Comparison of ENCODE assay signal across 29 cellular contexts in the genomic region with DNA sequence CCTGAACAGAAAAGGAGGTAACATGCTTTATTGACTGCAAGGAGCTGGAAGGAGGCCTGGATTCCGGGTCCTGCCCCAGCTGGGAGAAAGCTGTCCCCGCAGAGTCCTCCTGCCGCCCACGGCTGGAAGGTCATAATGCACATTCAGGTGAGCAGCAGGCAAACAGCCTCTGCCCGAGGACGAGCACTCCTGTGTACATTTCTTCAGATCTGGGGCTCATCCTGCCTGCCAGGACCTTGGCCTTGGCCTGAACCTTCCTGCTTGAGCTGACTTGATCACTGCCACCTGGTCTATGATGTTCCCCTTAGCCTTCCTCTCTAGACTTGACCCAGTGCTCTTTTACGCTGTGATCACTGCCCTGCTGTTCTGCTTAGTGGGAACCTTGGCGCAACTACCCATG. TPM values are rescaled to one million over a fixed set of nuclear protein-coding genes. Genes with fewer than 3 reads are reported as not detected.
"Had no signal": no experiment of that assay in that cellular context is flagged by ENCODE, and none has a peak within 500 bp of the region (broad histone marks: within the 10 kb centered on the region; RNA-seq: fewer than 3 reads in every experiment).

No MANE protein-coding gene starts in this region.

- DNase-seq: heart left ventricle; hypothalamus; immature natural killer cell; kidney; left colon; left lung; lower lobe of right lung; midbrain; mucosa of descending colon; naive thymus-derived CD4-positive, alpha-beta T cell; occipital lobe; stimulated activated CD4-positive, alpha-beta T cell treated with anti-CD3 and anti-CD28 coated beads, Interleukin-12 subunit alpha, Interleukin-12 subunit beta, amount 100 ng/mL, for 4 hours; stimulated activated CD4-positive, alpha-beta T cell treated with anti-CD3 and anti-CD28 coated beads, Interleukin-15, amount 100 ng/mL, for 24 hours; stimulated activated CD4-positive, alpha-beta T cell treated with anti-CD3 and anti-CD28 coated beads, Interleukin-2, amount 100 ng/mL, for 24 hours; stimulated activated CD4-positive, alpha-beta T cell treated with anti-CD3 and anti-CD28 coated beads, Interleukin-4, amount 100 ng/mL, for 1 hour; stimulated activated naive B cell treated with anti-CD40 and anti-IgM and Interleukin-4, amounts not matched to agents 10 μg/mL and 1 μg/mL and 100 μg/mL, for 72 hours; stimulated activated naive CD8-positive, alpha-beta T cell treated with anti-CD3 and anti-CD28 coated beads, Interleukin-15, Interleukin-2, amounts not matched to agents 100 U/mL and 50 U/mL, for 24 hours; stomach; testis; thyroid gland; trophoblast cell; upper lobe of right lung had no signal

- H3K9me3 ChIP-seq: heart left ventricle, left lung, lower lobe of right lung, mucosa of descending colon, neutrophil, right atrium auricular region, stomach, testis, thyroid gland, upper lobe of right lung had no signal

- H3K4me1 Mint-ChIP-seq: immature natural killer cell; stimulated activated naive B cell treated with anti-CD40 and anti-IgM and Interleukin-4, amounts not matched to agents 10 μg/mL and 1 μg/mL and 100 μg/mL, for 72 hours had no signal

- H3K27me3 ChIP-seq: heart left ventricle, left lung, neutrophil, right atrium auricular region, stomach, testis, thyroid gland, upper lobe of right lung had no signal

- H3K9me3 Mint-ChIP-seq: immature natural killer cell; naive thymus-derived CD4-positive, alpha-beta T cell; natural killer cell treated with Interleukin-12 subunit alpha and Interleukin-12 subunit beta and Interleukin-15 and Interleukin-18, amount 100 ng/mL, for 72 hours; stimulated activated naive B cell treated with anti-CD40 and anti-IgM and Interleukin-4, amounts not matched to agents 10 μg/mL and 1 μg/mL and 100 μg/mL, for 72 hours had no signal

- H3K4me3 ChIP-seq: heart left ventricle, left lung, lower lobe of right lung, mucosa of descending colon, right atrium auricular region, skin epidermis, stomach, testis, thyroid gland, upper lobe of right lung had no signal

- H3K36me3 ChIP-seq: left lung, neutrophil, right atrium auricular region, upper lobe of right lung had no signal

- ATAC-seq: heart left ventricle; left colon; left lung; lower lobe of right lung; mucosa of descending colon; naive thymus-derived CD4-positive, alpha-beta T cell; natural killer cell treated with Interleukin-12 subunit alpha and Interleukin-12 subunit beta and Interleukin-15 and Interleukin-18, amount 100 ng/mL, for 72 hours; sciatic nerve; stimulated activated naive B cell treated with anti-CD40 and anti-IgM and Interleukin-4, amounts not matched to agents 10 μg/mL and 1 μg/mL and 100 μg/mL, for 72 hours; stimulated activated naive CD8-positive, alpha-beta T cell treated with anti-CD3 and anti-CD28 coated beads, Interleukin-15, Interleukin-2, amounts not matched to agents 100 U/mL and 50 U/mL, for 24 hours; upper lobe of right lung had no signal

- H3K27me3 Mint-ChIP-seq: naive thymus-derived CD4-positive, alpha-beta T cell; progenitor cell of endocrine pancreas had no signal

- H3K36me3 Mint-ChIP-seq: immature natural killer cell; natural killer cell treated with Interleukin-12 subunit alpha and Interleukin-12 subunit beta and Interleukin-15 and Interleukin-18, amount 100 ng/mL, for 72 hours; stimulated activated naive B cell treated with anti-CD40 and anti-IgM and Interleukin-4, amounts not matched to agents 10 μg/mL and 1 μg/mL and 100 μg/mL, for 72 hours had no signal

- H3K27ac Mint-ChIP-seq: immature natural killer cell; natural killer cell treated with Interleukin-12 subunit alpha and Interleukin-12 subunit beta and Interleukin-15 and Interleukin-18, amount 100 ng/mL, for 72 hours; progenitor cell of endocrine pancreas; stimulated activated naive B cell treated with anti-CD40 and anti-IgM and Interleukin-4, amounts not matched to agents 10 μg/mL and 1 μg/mL and 100 μg/mL, for 72 hours had no signal

- H3K4me3 Mint-ChIP-seq: immature natural killer cell; naive thymus-derived CD4-positive, alpha-beta T cell; natural killer cell treated with Interleukin-12 subunit alpha and Interleukin-12 subunit beta and Interleukin-15 and Interleukin-18, amount 100 ng/mL, for 72 hours; stimulated activated naive B cell treated with anti-CD40 and anti-IgM and Interleukin-4, amounts not matched to agents 10 μg/mL and 1 μg/mL and 100 μg/mL, for 72 hours had no signal

- H3K27ac ChIP-seq: heart left ventricle, left lung, lower lobe of right lung, neutrophil, right atrium auricular region, skin epidermis, stomach, testis, thyroid gland, upper lobe of right lung had no signal

RNA-seq across cellular contexts. Expression of a gene that starts 37.1 kb away (rescaled TPM):
- polyA plus RNA-seq: neural cell had no signal
